Comparison of ENCODE assay signal across 18 cellular contexts in genomic region chr7:50209461-50210161, GRCh38.
A peak's percentile ranks its signal among the peaks of the same experiment; 100 is the strongest.
DNase-seq lines count a peak whose midpoint lies in the region; ATAC-seq and TF ChIP-seq lines count a peak whose summit lies in the region.
"Had no signal": no experiment of that assay in that cellular context is flagged by ENCODE, and none has a peak within 500 bp of the region (broad histone marks: within the 10 kb centered on the region; RNA-seq: fewer than 3 reads in every experiment).

No MANE protein-coding gene starts in this region.

- no peaks in the 10 kb centered on the region for H3K9me3 Mint-ChIP-seq in central memory CD8-positive, alpha-beta T cell
- no peaks in the 10 kb centered on the region for H3K9me3 Mint-ChIP-seq in stimulated activated naive CD8-positive, alpha-beta T cell treated with anti-CD3 and anti-CD28 coated beads, Interleukin-15, Interleukin-2, amounts not matched to agents 100 ng/mL and 50 ng/mL, for 24 hours
- H3K9me3 Mint-ChIP-seq: mesothelial cell of epicardium had no signal

- H3K4me1 Mint-ChIP-seq in central memory CD8-positive, alpha-beta T cell, result peaks cover 80% of the 10 kb centered on the region
- peaks cover 96% of the 10 kb centered on the region for H3K4me1 Mint-ChIP-seq in stimulated activated naive CD8-positive, alpha-beta T cell treated with anti-CD3 and anti-CD28 coated beads, Interleukin-15, Interleukin-2, amounts not matched to agents 100 ng/mL and 50 ng/mL, for 24 hours (ENCODE audit: low read depth)

- peak overlapping the region; percentile 48 for H3K27ac Mint-ChIP-seq in central memory CD8-positive, alpha-beta T cell (ENCODE audit: low read depth)
- peak overlapping the region; percentile 97 for H3K27ac Mint-ChIP-seq in stimulated activated naive CD8-positive, alpha-beta T cell treated with anti-CD3 and anti-CD28 coated beads, Interleukin-15, Interleukin-2, amounts not matched to agents 100 ng/mL and 50 ng/mL, for 24 hours
- H3K27ac Mint-ChIP-seq: mesothelial cell of epicardium had no signal

- no peaks in the 10 kb centered on the region for H3K27me3 Mint-ChIP-seq in central memory CD8-positive, alpha-beta T cell
- no peaks in the 10 kb centered on the region for H3K27me3 Mint-ChIP-seq in stimulated activated naive CD8-positive, alpha-beta T cell treated with anti-CD3 and anti-CD28 coated beads, Interleukin-15, Interleukin-2, amounts not matched to agents 100 ng/mL and 50 ng/mL, for 24 hours

- no peak overlapping the region for H3K4me3 Mint-ChIP-seq in central memory CD8-positive, alpha-beta T cell
- no peak overlapping the region for H3K4me3 Mint-ChIP-seq in stimulated activated naive CD8-positive, alpha-beta T cell treated with anti-CD3 and anti-CD28 coated beads, Interleukin-15, Interleukin-2, amounts not matched to agents 100 ng/mL and 50 ng/mL, for 24 hours
- H3K4me3 Mint-ChIP-seq: mesothelial cell of epicardium had no signal

- intact Hi-C loops in stomach (cut with DNase I; ENCODE audit: low total_unique reads), result loop anchor here (10.0 kb wide), 1 partner anchor 205 kb away; no protein-coding TSS in a partner anchor

- no peaks in the 10 kb centered on the region for H3K36me3 ChIP-seq in stomach
- H3K36me3 ChIP-seq: brain microvascular endothelial cell, SJSA1, thoracic aorta had no signal

- DNase-seq in activated naive CD4-positive, alpha-beta T cell treated with Interleukin-2 at 50 U/mL for 16 hours, result peak; percentile 61
- no peak for DNase-seq in activated naive CD4-positive, alpha-beta T cell (lab: John Stamatoyannopoulos, UW)
- peak; percentile 69 for DNase-seq in activated CD8-positive, alpha-beta memory T cell treated with anti-CD3 and anti-CD28 coated beads, Interleukin-2, amount 50 U/mL, for 48 hours
- DNase-seq in central memory CD8-positive, alpha-beta T cell (ENCODE audit: low spot score in 2 of 2), result no peak
- DNase-seq in medulla oblongata (ENCODE audit: extremely low spot score) (no peak), stomach (no peak)
- DNase-seq: brain microvascular endothelial cell; COR-L47; effector memory CD4-positive, alpha-beta T cell; kidney glomerular epithelial cell; NCI-H510A treated with DMSO at 0.1 percent for 48 hours; occipital lobe had no signal

- no peak overlapping the region for H3K27ac ChIP-seq in stomach
- H3K27ac ChIP-seq: brain microvascular endothelial cell, hepatocyte, SJSA1, thoracic aorta had no signal

- no peak for TF ChIP-seq POLR2A in stomach (IDR thresholded peaks at IDR 0.05)

- peaks cover 5% of the 10 kb centered on the region for H3K36me3 Mint-ChIP-seq in central memory CD8-positive, alpha-beta T cell (ENCODE audit: insufficient read depth)
- H3K36me3 Mint-ChIP-seq in stimulated activated naive CD8-positive, alpha-beta T cell treated with anti-CD3 and anti-CD28 coated beads, Interleukin-15, Interleukin-2, amounts not matched to agents 100 ng/mL and 50 ng/mL, for 24 hours (ENCODE audit: low read depth), result no peaks in the 10 kb centered on the region
- H3K36me3 Mint-ChIP-seq: mesothelial cell of epicardium had no signal

- H3K4me3 ChIP-seq in stomach, result no peak overlapping the region
- H3K4me3 ChIP-seq: hepatocyte, SJSA1, thoracic aorta had no signal

- TF ChIP-seq CTCF in stomach (IDR thresholded peaks at IDR 0.05), result no peak

- H3K4me1 ChIP-seq in stomach, result peaks cover 0 to 25% (median 2%) of the 10 kb centered on the region in 4 donors
- H3K4me1 ChIP-seq: SJSA1 had no signal

- no peak for TF ChIP-seq EP300 in stomach (IDR thresholded peaks at IDR 0.05)

- H3K27me3 ChIP-seq in stomach, result peaks cover 0 to 21% (median 0%) of the 10 kb centered on the region in 3 donors
- H3K27me3 ChIP-seq: brain microvascular endothelial cell, hepatocyte, SJSA1 had no signal

- no peak for ATAC-seq in central memory CD8-positive, alpha-beta T cell (replicated peaks; ENCODE audit: extremely low read depth, poor library complexity, severe bottlenecking)
- no peak for ATAC-seq in GM18517 (IDR thresholded peaks at IDR 0.05; ENCODE audit: unreplicated experiment)

- H3K9me3 ChIP-seq in stomach, result no peaks in the 10 kb centered on the region
- H3K9me3 ChIP-seq: SJSA1, thoracic aorta had no signal

- 55 to 64% (median 59%) methylated on average over 5 to 6 of the region's 6 CpGs for WGBS in stomach, 5 donors

Comparison
In these comparisons a context has a peak if more than half of its experiments do, and no peak if none do; other contexts are left out.
1. DNase-seq: peak in activated naive CD4-positive, alpha-beta T cell treated with Interleukin-2 at 50 U/mL for 16 hours (single experiment) and activated CD8-positive, alpha-beta memory T cell treated with anti-CD3 and anti-CD28 coated beads, Interleukin-2, amount 50 U/mL, for 48 hours (single experiment); none in activated naive CD4-positive, alpha-beta T cell (0 of 4), central memory CD8-positive, alpha-beta T cell (0 of 2), medulla oblongata (single experiment) and stomach (single experiment).